In genomic region chrY:15976771-15977170, GRCh38 we compare ENCODE assay signal across 27 cellular contexts.
"Had no signal": no experiment of that assay in that cellular context is flagged by ENCODE, and none has a peak within 500 bp of the region (broad histone marks: within the 10 kb centered on the region; RNA-seq: fewer than 3 reads in every experiment).

No MANE protein-coding gene starts in this region.

- FAIRE-seq: urothelium cell line had no signal

- DNase-seq: stimulated activated CD4-positive, alpha-beta T cell treated with anti-CD3 and anti-CD28 coated beads, Interleukin-2, amount 100 ng/mL, for 48 hours; stimulated activated CD4-positive, alpha-beta T cell treated with anti-CD3 and anti-CD28 coated beads, Interleukin-4, amount 100 ng/mL, for 1 hour; stimulated activated CD4-positive, alpha-beta T cell treated with anti-CD3 and anti-CD28 coated beads, Interleukin-4, amount 100 ng/mL, for 24 hours; stimulated activated CD4-positive, alpha-beta T cell treated with anti-CD3 and anti-CD28 coated beads, Interleukin-4, amount 100 ng/mL, for 4 hours; stimulated activated CD8-positive, alpha-beta memory T cell treated with anti-CD3 and anti-CD28 coated beads, Interleukin-4, amount 100 ng/mL, for 48 hours; stimulated activated naive B cell treated with anti-CD40 and anti-IgM and Interleukin-4, amounts not matched to agents 10 μg/mL and 1 μg/mL and 100 μg/mL, for 72 hours; stimulated activated naive CD4-positive, alpha-beta T cell; stimulated activated naive CD4-positive, alpha-beta T cell treated with Interleukin-2 at 50 U/mL for 16 hours; stimulated activated naive CD8-positive, alpha-beta T cell treated with anti-CD3 and anti-CD28 coated beads, Interleukin-15, amount 100 ng/mL, for 72 hours; stimulated activated naive CD8-positive, alpha-beta T cell treated with anti-CD3 and anti-CD28 coated beads, Interleukin-15, Interleukin-2, amounts not matched to agents 100 U/mL and 50 U/mL, for 24 hours; stomach; substantia nigra; testis; thyroid gland; tibial artery; transverse colon; trophoblast cell; upper lobe of left lung; upper lobe of right lung; uterus had no signal

- H3K4me3 ChIP-seq: stomach, suprapubic skin, testis, thoracic aorta, thyroid gland, tibial artery, tibial nerve, transverse colon, upper lobe of left lung, upper lobe of right lung, uterus, vagina had no signal

- H3K27me3 ChIP-seq: stomach, suprapubic skin, testis, thyroid gland, tibial artery, tibial nerve, transverse colon, upper lobe of left lung, upper lobe of right lung, uterus, vagina had no signal

- ATAC-seq: stimulated activated effector memory CD8-positive, alpha-beta T cell treated with anti-CD3 and anti-CD28 coated beads, Interleukin-12 subunit alpha, Interleukin-12 subunit beta, amount 100 ng/mL, for 72 hours; stimulated activated memory B cell treated with anti-CD40 and anti-IgM and Interleukin-4, amounts not matched to agents 10 μg/mL and 1 μg/mL and 100 μg/mL, for 72 hours; stimulated activated naive B cell treated with anti-CD40 and anti-IgM and Interleukin-4, amounts not matched to agents 10 μg/mL and 1 μg/mL and 100 μg/mL, for 72 hours; stimulated activated naive CD8-positive, alpha-beta T cell treated with anti-CD3 and anti-CD28 coated beads, Interleukin-15, amount 100 ng/mL, for 72 hours; stimulated activated naive CD8-positive, alpha-beta T cell treated with anti-CD3 and anti-CD28 coated beads, Interleukin-15, Interleukin-2, amounts not matched to agents 100 U/mL and 50 U/mL, for 24 hours; upper lobe of right lung had no signal

- H3K36me3 ChIP-seq: stomach, suprapubic skin, thoracic aorta, thyroid gland, tibial artery, tibial nerve, transverse colon, upper lobe of left lung, upper lobe of right lung, uterus, vagina had no signal

- H3K4me1 ChIP-seq: stomach, suprapubic skin, testis, thyroid gland, tibial artery, tibial nerve, transverse colon, upper lobe of left lung, upper lobe of right lung, uterus, vagina had no signal

- H3K9me3 ChIP-seq: stomach, suprapubic skin, testis, thoracic aorta, thyroid gland, tibial artery, tibial nerve, transverse colon, upper lobe of left lung, upper lobe of right lung, uterus, vagina had no signal

- H3K27ac ChIP-seq: stomach, suprapubic skin, testis, thoracic aorta, thyroid gland, tibial artery, tibial nerve, transverse colon, upper lobe of left lung, upper lobe of right lung, uterus, vagina had no signal
